ENCODE assay signal across 8 cellular contexts in genomic region chr11:63917685-63918523, GRCh38. TPM values are rescaled to one million over a fixed set of nuclear protein-coding genes. Genes with fewer than 3 reads are reported as not detected.
A peak's percentile ranks its signal among the peaks of the same experiment; 100 is the strongest.
DNase-seq lines count a peak whose midpoint lies in the region; ATAC-seq and TF ChIP-seq lines count a peak whose summit lies in the region.

No MANE protein-coding gene starts in this region.

- H3K27ac Mint-ChIP-seq in activated T-cell treated with anti-CD3 and anti-CD28 coated beads, Interleukin-2, amount 50 U/mL, for 72 hours: no peak overlapping the region
- peak overlapping the region; percentile 96 for H3K27ac Mint-ChIP-seq in neural crest cell (ENCODE audit: unreplicated experiment)

- ATAC-seq in activated T-cell treated with anti-CD3 and anti-CD28 coated beads, Interleukin-2, amount 50 U/mL, for 72 hours (replicated peaks in 1 of 2): peak; percentile 10 to 21
- ATAC-seq in GM21825 (IDR thresholded peaks at IDR 0.05; ENCODE audit: unreplicated experiment) (no peak), GM18873 (IDR thresholded peaks at IDR 0.05; ENCODE audit: low FRiP score, unreplicated experiment) (no peak)

- H3K27me3 Mint-ChIP-seq in activated T-cell treated with anti-CD3 and anti-CD28 coated beads, Interleukin-2, amount 50 U/mL, for 72 hours (ENCODE audit: low read depth): peaks cover 7% of the 10 kb centered on the region
- peaks cover 7% of the 10 kb centered on the region for H3K27me3 Mint-ChIP-seq in neural crest cell (ENCODE audit: low read depth)

- H3K4me3 Mint-ChIP-seq in activated T-cell treated with anti-CD3 and anti-CD28 coated beads, Interleukin-2, amount 50 U/mL, for 72 hours: peak overlapping the region; percentile 59 to 80
- H3K4me3 Mint-ChIP-seq in neural crest cell: peak overlapping the region; percentile 92

- DNase-seq in NCI-H2081 (lab: John Stamatoyannopoulos, UW) (peak; percentile 47 to 54), NCI-H2081 treated with DMSO at 0.1 percent for 48 hours (lab: John Stamatoyannopoulos, UW) (no peak), NCI-H510A (lab: John Stamatoyannopoulos, UW) (peak; percentile 94), fibroblast of the aortic adventitia (ENCODE audit: low read depth) (peak; percentile 51), neural crest cell (ENCODE audit: low read depth, low spot score) (peak; percentile 66)
- DNase-seq in activated T-cell treated with anti-CD3 and anti-CD28 coated beads, Interleukin-2, amount 50 U/mL, for 72 hours: peak in 1 of 2 donors; percentile 17

- no peaks in the 10 kb centered on the region for H3K9me3 Mint-ChIP-seq in activated T-cell treated with anti-CD3 and anti-CD28 coated beads, Interleukin-2, amount 50 U/mL, for 72 hours
- H3K9me3 Mint-ChIP-seq in neural crest cell: no peaks in the 10 kb centered on the region

- no peak for TF ChIP-seq CTCF in fibroblast of the aortic adventitia (IDR thresholded peaks at IDR 0.05; ENCODE audit: insufficient read depth, low read length)
- no peak for TF ChIP-seq CTCF in neural crest cell (conservative IDR thresholded peaks at IDR 0.05)

- peaks cover 11% of the 10 kb centered on the region for H3K4me1 Mint-ChIP-seq in activated T-cell treated with anti-CD3 and anti-CD28 coated beads, Interleukin-2, amount 50 U/mL, for 72 hours (ENCODE audit: low read depth)
- H3K4me1 Mint-ChIP-seq in neural crest cell: peaks cover 29% of the 10 kb centered on the region

- peak overlapping the region; percentile 66 for H3K4me3 ChIP-seq in fibroblast of the aortic adventitia (ENCODE audit: low read depth, low read length)

- no peaks in the 10 kb centered on the region for H3K36me3 Mint-ChIP-seq in activated T-cell treated with anti-CD3 and anti-CD28 coated beads, Interleukin-2, amount 50 U/mL, for 72 hours (ENCODE audit: insufficient read depth in 2 of 2)
- H3K36me3 Mint-ChIP-seq in neural crest cell (ENCODE audit: low read depth): no peaks in the 10 kb centered on the region

RNA-seq across cellular contexts. Expression of gene RCOR2, which starts 0.9 kb away (rescaled TPM):
- under 1 TPM; 0.39 to 0.96 TPM for total RNA-seq in activated T-cell treated with anti-CD3 and anti-CD28 coated beads, Interleukin-2, amount 50 U/mL, for 72 hours
- total RNA-seq in fibroblast of the aortic adventitia (ENCODE audit: low replicate concordance): 2.9 and 3.3 TPM in 2 replicates
- 107 and 108 TPM in 2 replicates for total RNA-seq in neural crest cell

RNA-seq across cellular contexts. Expression of gene NAA40, which starts 20.9 kb away (rescaled TPM):
- 10 to 100 TPM; 15.1 to 15.2 TPM for total RNA-seq in activated T-cell treated with anti-CD3 and anti-CD28 coated beads, Interleukin-2, amount 50 U/mL, for 72 hours
- total RNA-seq in fibroblast of the aortic adventitia (ENCODE audit: low replicate concordance): 13.3 and 15.4 TPM in 2 replicates
- 64.5 and 71.2 TPM in 2 replicates for total RNA-seq in neural crest cell

RNA-seq across cellular contexts. Expression of gene COX8A, which starts 56.5 kb away (rescaled TPM):
- total RNA-seq in activated T-cell treated with anti-CD3 and anti-CD28 coated beads, Interleukin-2, amount 50 U/mL, for 72 hours: 100 to 1,000 TPM; 310 to 319 TPM
- total RNA-seq in fibroblast of the aortic adventitia (ENCODE audit: low replicate concordance) (68.4 and 252 TPM in 2 replicates), neural crest cell (349 and 389 TPM in 2 replicates)

Comparison
In these comparisons a context has a peak if more than half of its experiments do, and no peak if none do; other contexts are left out.
1. ATAC-seq: peak in activated T-cell treated with anti-CD3 and anti-CD28 coated beads, Interleukin-2, amount 50 U/mL, for 72 hours (2 of 2); none in GM21825 (single experiment) and GM18873 (single experiment).
2. RNA of gene RCOR2, which starts 0.9 kb away (total RNA-seq): 107 to 108 TPM in neural crest cell; 2.9 to 3.3 TPM in fibroblast of the aortic adventitia and 0.39 to 0.96 TPM in activated T-cell treated with anti-CD3 and anti-CD28 coated beads, Interleukin-2, amount 50 U/mL, for 72 hours; every median in the first group is over 10 times any median in the second.